ENCODE assay signal across 19 cellular contexts in genomic region chr15:81888748-81889479, GRCh38.
A peak's percentile ranks its signal among the peaks of the same experiment; 100 is the strongest.
DNase-seq lines count a peak whose midpoint lies in the region; ATAC-seq and TF ChIP-seq lines count a peak whose summit lies in the region.
"Had no signal": no experiment of that assay in that cellular context is flagged by ENCODE, and none has a peak within 500 bp of the region (broad histone marks: within the 10 kb centered on the region; RNA-seq: fewer than 3 reads in every experiment).

No MANE protein-coding gene starts in this region.

- TF ChIP-seq CTCF in epithelial cell of esophagus (IDR thresholded peaks at IDR 0.05; ENCODE audit: insufficient read depth, low read depth, low read length, missing control alignments) (no peak), H9 (conservative IDR thresholded peaks at IDR 0.05) (no peak)

- WGBS in H9 (ENCODE audit: extremely low coverage, insufficient read length, low lambda C conversion rate) = no CpG with 5 or more reads among the region's 10 CpGs

- no peak overlapping the region for H2BK20ac ChIP-seq in H9 (ENCODE audit: low read depth, low read length, poor library complexity, severe bottlenecking)

- no peaks in the 10 kb centered on the region for H3K27me3 Mint-ChIP-seq in H9 (ENCODE audit: low read depth)
- H3K27me3 Mint-ChIP-seq: activated naive CD8-positive, alpha-beta T cell treated with anti-CD3 and anti-CD28 coated beads, Interleukin-2, amount 10 ng/mL, durations not matched to agents 7 days and 5 days had no signal

- H3K4ac ChIP-seq in H9 (ENCODE audit: low read depth, low read length) = no peak overlapping the region

- H4K91ac ChIP-seq in H9 (ENCODE audit: insufficient read length, low read depth, low read length) = no peak overlapping the region

- no peaks in the 10 kb centered on the region for H3K23me2 ChIP-seq in H9 (ENCODE audit: insufficient read length, low read depth, low read length, poor library complexity, severe bottlenecking)

- H4K20me1 ChIP-seq in H9 (ENCODE audit: control insufficient read depth, insufficient read depth, insufficient read length) = no peaks in the 10 kb centered on the region

- no peak overlapping the region for H2AFZ ChIP-seq in H9 (ENCODE audit: low read length)

- H3K56ac ChIP-seq in H9 (ENCODE audit: insufficient read length, low read depth, low read length) = no peak overlapping the region

- no peak overlapping the region for H2BK5ac ChIP-seq in H9 (ENCODE audit: insufficient read length, low read length)

- H2BK120ac ChIP-seq in H9 (ENCODE audit: low read depth, low read length, poor library complexity, severe bottlenecking) = no peak overlapping the region

- H3K4me1 ChIP-seq in rectal smooth muscle tissue (ENCODE audit: control insufficient read depth, insufficient read depth, low read length) (peaks cover 21% of the 10 kb centered on the region), H9 (ENCODE audit: insufficient read depth, low read length) (0 out of 2 replicates have a peak, but pooled peaks cover 3% of the 10 kb centered on the region)

- no peak overlapping the region for H3K4me3 Mint-ChIP-seq in H9
- H3K4me3 Mint-ChIP-seq: activated naive CD8-positive, alpha-beta T cell treated with anti-CD3 and anti-CD28 coated beads, Interleukin-2, amount 10 ng/mL, durations not matched to agents 7 days and 5 days; CD14-positive monocyte had no signal

- no peaks in the 10 kb centered on the region for H3K79me2 ChIP-seq in H9 (ENCODE audit: insufficient read depth, low read length)

- no peaks in the 10 kb centered on the region for H3K36me3 ChIP-seq in rectal smooth muscle tissue (ENCODE audit: control insufficient read depth, insufficient read depth, low read length)

- H3K27ac ChIP-seq in rectal smooth muscle tissue (ENCODE audit: low read depth, low read length) = peak overlapping the region; percentile 16
- no peak overlapping the region for H3K27ac ChIP-seq in H9 (ENCODE audit: insufficient read length, low read depth, low read length)
- H3K27ac ChIP-seq: HL-60, VCaP had no signal

- H2AK5ac ChIP-seq in H9 (ENCODE audit: insufficient read length, low read length) = no peak overlapping the region

- H3K14ac ChIP-seq in H9 (ENCODE audit: insufficient read depth, low read length) = no peak overlapping the region

- no peak overlapping the region for H3K9ac ChIP-seq in rectal smooth muscle tissue (ENCODE audit: low read length)
- H3K9ac ChIP-seq in H9 (ENCODE audit: extremely low read depth, insufficient read length, low read length) = no peak overlapping the region

- peak; percentile 92 for DNase-seq in DMS79 treated with DMSO at 0.1 percent for 48 hours (lab: John Stamatoyannopoulos, UW)
- peak; percentile 50 for DNase-seq in NCI-H226
- peak; percentile 8 for DNase-seq in epithelial cell of esophagus (ENCODE audit: low read depth)
- DNase-seq in H9 = no peak
- no peak for DNase-seq in NCI-H2029 (lab: John Stamatoyannopoulos, UW)
- no peak for DNase-seq in activated CD4-positive, CD25-positive, alpha-beta regulatory T cell treated with anti-CD3 and anti-CD28 coated beads, Interleukin-2, amount 50 U/mL, for 72 hours
- DNase-seq: activated CD8-positive, alpha-beta memory T cell treated with anti-CD3 and anti-CD28 coated beads, Interleukin-2, amount 50 U/mL, for 4 hours; activated naive CD8-positive, alpha-beta T cell treated with anti-CD3 and anti-CD28 coated beads, Interleukin-2, amount 10 ng/mL, durations not matched to agents 7 days and 5 days; effector memory CD4-positive, alpha-beta T cell; mesendoderm; NCI-H526; SHP77; stimulated activated CD4-positive, alpha-beta T cell treated with anti-CD3 and anti-CD28 coated beads, Interleukin-4, amount 100 ng/mL, for 4 hours; stimulated activated naive CD4-positive, alpha-beta T cell treated with Interleukin-2 at 50 U/mL for 16 hours had no signal

- no peak overlapping the region for H3K23ac ChIP-seq in H9 (ENCODE audit: insufficient read length, low read depth, low read length)

- H3K27me3 ChIP-seq in rectal smooth muscle tissue (ENCODE audit: control insufficient read depth, insufficient read depth, low read length) = no peaks in the 10 kb centered on the region
- H3K27me3 ChIP-seq in H9 (ENCODE audit: insufficient read depth, low read length) = no peaks in the 10 kb centered on the region

- H3K9me3 Mint-ChIP-seq in H9 = no peaks in the 10 kb centered on the region
- H3K9me3 Mint-ChIP-seq: activated naive CD8-positive, alpha-beta T cell treated with anti-CD3 and anti-CD28 coated beads, Interleukin-2, amount 10 ng/mL, durations not matched to agents 7 days and 5 days had no signal

- H3T11ph ChIP-seq in H9 (ENCODE audit: low read length) = no peak overlapping the region

- H3K27ac Mint-ChIP-seq in H9 = no peak overlapping the region
- H3K27ac Mint-ChIP-seq: activated naive CD8-positive, alpha-beta T cell treated with anti-CD3 and anti-CD28 coated beads, Interleukin-2, amount 10 ng/mL, durations not matched to agents 7 days and 5 days; CD14-positive monocyte had no signal

- H3K4me3 ChIP-seq in epithelial cell of esophagus (ENCODE audit: low read length) = no peak overlapping the region
- no peak overlapping the region for H3K4me3 ChIP-seq in rectal smooth muscle tissue (ENCODE audit: low read length)

- H3K4me1 Mint-ChIP-seq in H9 = peaks cover 7% of the 10 kb centered on the region in 2 experiments
- H3K4me1 Mint-ChIP-seq: activated naive CD8-positive, alpha-beta T cell treated with anti-CD3 and anti-CD28 coated beads, Interleukin-2, amount 10 ng/mL, durations not matched to agents 7 days and 5 days; CD14-positive monocyte had no signal

- no peak overlapping the region for H4K8ac ChIP-seq in H9 (replicated peaks; ENCODE audit: insufficient read length, low read depth, low read length)

- H3K79me1 ChIP-seq in H9 (ENCODE audit: insufficient read depth, low read depth, low read length, poor library complexity, severe bottlenecking) = no peaks in the 10 kb centered on the region

- no peak overlapping the region for H2BK12ac ChIP-seq in H9 (ENCODE audit: insufficient read length, low read depth, low read length)

- H4K5ac ChIP-seq in H9 (ENCODE audit: insufficient read length, low read depth, low read length) = no peak overlapping the region

- no peaks in the 10 kb centered on the region; a peak in 1 of 7 replicates for H3K36me3 Mint-ChIP-seq in H9 (ENCODE audit: insufficient read depth in 1 of 3, low read depth in 3 of 3)
- H3K36me3 Mint-ChIP-seq: activated naive CD8-positive, alpha-beta T cell treated with anti-CD3 and anti-CD28 coated beads, Interleukin-2, amount 10 ng/mL, durations not matched to agents 7 days and 5 days; CD14-positive monocyte had no signal

- H3K4me2 ChIP-seq in H9 (ENCODE audit: insufficient read depth, insufficient read length, low read length) = no peak overlapping the region

- no peak for ATAC-seq in HG02870 (IDR thresholded peaks at IDR 0.05; ENCODE audit: unreplicated experiment)

- no peak overlapping the region for H2BK15ac ChIP-seq in H9 (ENCODE audit: low read depth, low read length)

- no peaks in the 10 kb centered on the region for H3K9me3 ChIP-seq in H9 (ENCODE audit: control insufficient read depth, low read depth, low read length)

- H3K18ac ChIP-seq in H9 (ENCODE audit: insufficient read length, low read depth, low read length) = no peak overlapping the region

Comparison
In these comparisons a context has a peak if more than half of its experiments do, and no peak if none do; other contexts are left out.
1. DNase-seq: peak in DMS79 treated with DMSO at 0.1 percent for 48 hours (single experiment), NCI-H226 (single experiment) and epithelial cell of esophagus (single experiment); none in H9 (single experiment), NCI-H2029 (single experiment) and activated CD4-positive, CD25-positive, alpha-beta regulatory T cell treated with anti-CD3 and anti-CD28 coated beads, Interleukin-2, amount 50 U/mL, for 72 hours (single experiment).